Comparison of ENCODE assay signal across 19 cellular contexts in the genomic region with DNA sequence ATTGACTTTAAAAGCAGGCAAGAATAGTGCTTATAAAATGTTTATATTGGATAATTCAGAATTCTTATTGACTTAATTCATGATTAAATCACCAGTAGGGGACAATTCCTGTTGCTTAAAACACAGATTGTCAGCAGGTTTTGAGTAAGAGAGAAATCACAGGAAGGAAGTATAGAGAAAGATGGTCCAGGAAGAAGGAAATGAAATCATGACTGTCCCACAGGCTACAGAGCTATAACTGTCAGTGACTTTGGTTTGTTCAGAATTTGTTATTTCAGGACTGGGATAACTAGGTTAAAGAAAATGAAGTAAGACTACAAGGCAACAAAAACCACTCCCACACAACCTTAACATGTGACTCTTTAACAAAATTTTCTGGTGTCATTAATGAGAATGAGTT. TPM values are rescaled to one million over a fixed set of nuclear protein-coding genes. Genes with fewer than 3 reads are reported as not detected.
DNase-seq lines count a peak whose midpoint lies in the region; ATAC-seq, FAIRE-seq and TF ChIP-seq lines count a peak whose summit lies in the region.
"Had no signal": no experiment of that assay in that cellular context is flagged by ENCODE, and none has a peak within 500 bp of the region (broad histone marks: within the 10 kb centered on the region; RNA-seq: fewer than 3 reads in every experiment).

No MANE protein-coding gene starts in this region.

- no peak for ATAC-seq in PC-3
- no peak for ATAC-seq in GM21423 (IDR thresholded peaks at IDR 0.05; ENCODE audit: unreplicated experiment)

- no peaks in the 10 kb centered on the region for H4K20me1 ChIP-seq in PC-3 (ENCODE audit: low read length)
- H4K20me1 ChIP-seq in endothelial cell of umbilical vein (replicated peaks; ENCODE audit: control insufficient read depth, extremely low read depth, insufficient read depth, low read length): no peaks in the 10 kb centered on the region

- H3K9ac ChIP-seq in PC-3 (ENCODE audit: low read length): no peak overlapping the region
- H3K9ac ChIP-seq in endothelial cell of umbilical vein (replicated peaks; ENCODE audit: extremely low read depth, insufficient read depth, low read length): no peak overlapping the region
- H3K9ac ChIP-seq in subcutaneous abdominal adipose tissue (ENCODE audit: low read length in 5 of 5): no peak overlapping the region

- H3K9me2 ChIP-seq in PC-3 (replicated peaks; ENCODE audit: low read length): no peaks in the 10 kb centered on the region

- H3K9me3 ChIP-seq in PC-3 (ENCODE audit: low read length): no peaks in the 10 kb centered on the region
- H3K9me3 ChIP-seq in endothelial cell of umbilical vein (replicated peaks; ENCODE audit: control insufficient read depth, insufficient read depth, low read length): no peaks in the 10 kb centered on the region
- H3K9me3 ChIP-seq in subcutaneous abdominal adipose tissue (ENCODE audit: control insufficient read depth in 5 of 5, low read length in 5 of 5): no peaks in the 10 kb centered on the region

- H3K4me3 ChIP-seq in PC-3 (ENCODE audit: low read length) (no peak overlapping the region), endothelial cell of umbilical vein (replicated peaks in 1 of 3; ENCODE audit: insufficient read depth in 1 of 3, low read depth in 1 of 3, low read length in 3 of 3) (no peak overlapping the region), subcutaneous abdominal adipose tissue (ENCODE audit: low read depth in 1 of 5, low read length in 5 of 5) (no peak overlapping the region)

- peak; percentile 31 for DNase-seq in NOMO-1 treated with DMSO at 0.1 percent for 48 hours (lab: John Stamatoyannopoulos, UW; ENCODE audit: unreplicated experiment)
- no peak for DNase-seq in NOMO-1 treated with dmso at 0.1 percent for 144 hours (lab: John Stamatoyannopoulos, UW; ENCODE audit: unreplicated experiment)
- peak; percentile 8 for DNase-seq in PC-3
- DNase-seq in endothelial cell of umbilical vein (ENCODE audit: low read depth, low spot score): no peak
- no peak for DNase-seq in ACHN
- no peak for DNase-seq in activated gamma-delta T cell treated with Interleukin-2 at 50 U/mL for 16 hours
- DNase-seq: 8988T, EL, HFFc6, KG1, NCI-H1092, NCI-H2081, NCI-H510A, NCI-H774, SIG-M5 had no signal

- CTCF ChIA-PET in PC-3 (lab: Charles Lee) (interaction anchor here (0.6 kb wide), 1 partner anchor 65 kb away, joined by 3 read pairs; no protein-coding TSS in a partner anchor), endothelial cell of umbilical vein (lab: Charles Lee) (interaction anchor here (1.0 to 1.3 kb wide), 3 partner anchors 9 to 13 kb away, joined by 3 to 5 read pairs (median 3); no protein-coding TSS in a partner anchor)

- FAIRE-seq in endothelial cell of umbilical vein (lab: Jason Lieb, UNC): no peak

- in situ Hi-C loops in ACHN (cut with HindIII; ENCODE audit: low pct_ligation_motif_present, low pct_unique_long_range_greater_than_20kb, low sequenced_read_pairs): no loop called here

- intact Hi-C loops in PC-3 (cut with micrococcal nuclease) (no loop called here), endothelial cell of umbilical vein (cut with micrococcal nuclease) (loop anchor here (5.0 kb wide), 1 partner anchor 34 kb away; no protein-coding TSS in a partner anchor)

- H3K9me1 ChIP-seq in endothelial cell of umbilical vein (replicated peaks; ENCODE audit: control insufficient read depth, extremely low read depth, insufficient read depth, low read length): no peaks in the 10 kb centered on the region

- H3K36me3 ChIP-seq in PC-3 (ENCODE audit: low read depth, low read length) (no peaks in the 10 kb centered on the region), endothelial cell of umbilical vein (ENCODE audit: control insufficient read depth in 2 of 2, extremely low read depth in 1 of 2, insufficient read depth in 2 of 2, low read length in 2 of 2) (no peaks in the 10 kb centered on the region), subcutaneous abdominal adipose tissue (ENCODE audit: control insufficient read depth in 5 of 5, insufficient read depth in 5 of 5, low read length in 5 of 5) (no peaks in the 10 kb centered on the region)

- dilution Hi-C loops in endothelial cell of umbilical vein (cut with MboI; ENCODE audit: extremely low pct_ligation_motif_present, low sequenced_read_pairs): no loop called here

- BruUV-seq in PC-3 (replicated peaks; lab: Mats Ljungman, UMichigan) (no TSS peak), endothelial cell of umbilical vein (replicated peaks; lab: Mats Ljungman, UMichigan) (no TSS peak)

- H3K4me1 ChIP-seq in PC-3 (ENCODE audit: insufficient read depth, low read length): peaks cover 13% of the 10 kb centered on the region
- H3K4me1 ChIP-seq in endothelial cell of umbilical vein (ENCODE audit: control insufficient read depth, extremely low read depth, insufficient read depth, low read length): peaks cover 61% of the 10 kb centered on the region
- peaks cover 0 to 24% (median 15%) of the 10 kb centered on the region in 5 donors for H3K4me1 ChIP-seq in subcutaneous abdominal adipose tissue (ENCODE audit: control insufficient read depth in 5 of 5, insufficient read depth in 5 of 5, low read length in 5 of 5)

- H3K27me3 ChIP-seq in PC-3 (ENCODE audit: low read length) (no peaks in the 10 kb centered on the region), endothelial cell of umbilical vein (ENCODE audit: control insufficient read depth in 2 of 2, insufficient read depth in 2 of 2, low read length in 2 of 2) (no peaks in the 10 kb centered on the region), subcutaneous abdominal adipose tissue (ENCODE audit: control insufficient read depth in 5 of 5, insufficient read depth in 4 of 5, low read length in 5 of 5) (no peaks in the 10 kb centered on the region)

- TF ChIP-seq POLR2A in endothelial cell of umbilical vein (IDR thresholded peaks at IDR 0.05; ENCODE audit: low read depth, low read length): no peak

- TF ChIP-seq CTCF in PC-3 (conservative IDR thresholded peaks at IDR 0.05; ENCODE audit: low read depth, low read length) (no peak), endothelial cell of umbilical vein (IDR thresholded peaks at IDR 0.05; ENCODE audit: extremely low read depth in 1 of 2, insufficient read depth in 1 of 2, low read depth in 1 of 2, low read length in 2 of 2) (no peak)

- H3K27ac ChIP-seq in PC-3 (ENCODE audit: low read length) (no peak overlapping the region), endothelial cell of umbilical vein (ENCODE audit: insufficient read depth, low read depth, low read length) (no peak overlapping the region), subcutaneous abdominal adipose tissue (ENCODE audit: low read depth, low read length) (peak overlapping the region; percentile 92)

- H2AFZ ChIP-seq in PC-3 (ENCODE audit: low read length) (no peak overlapping the region), endothelial cell of umbilical vein (ENCODE audit: low read depth, low read length) (no peak overlapping the region)

- POLR2A ChIA-PET in PC-3 (lab: Charles Lee; ENCODE audit: unreplicated experiment): no interaction called here
- POLR2A ChIA-PET in endothelial cell of umbilical vein (lab: Charles Lee): no interaction called here

- no peaks in the 10 kb centered on the region for H3F3A ChIP-seq in PC-3 (ENCODE audit: low read length, unreplicated experiment)

- no peaks in the 10 kb centered on the region for H3K79me2 ChIP-seq in PC-3 (ENCODE audit: low read length)
- no peaks in the 10 kb centered on the region for H3K79me2 ChIP-seq in endothelial cell of umbilical vein (ENCODE audit: control insufficient read depth, insufficient read depth, low read length)

- H3K4me2 ChIP-seq in PC-3 (ENCODE audit: low read length) (no peak overlapping the region), endothelial cell of umbilical vein (ENCODE audit: insufficient read depth, low read length) (peak overlapping the region; percentile 42)

TF ChIP-seq in endothelial cell of umbilical vein, 7 proteins besides CTCF, POLR2A, EP300 and RAD21:
- TF ChIP-seq EZH2 (IDR thresholded peaks at IDR 0.05; ENCODE audit: borderline replicate concordance, low read depth, low read length, severe bottlenecking): no peak
- no peak for TF ChIP-seq JUN (IDR thresholded peaks at IDR 0.05; ENCODE audit: borderline replicate concordance, insufficient read depth, insufficient read length, low read depth)
- peak; percentile 20 for TF ChIP-seq FOS (IDR thresholded peaks at IDR 0.05; ENCODE audit: borderline replicate concordance, insufficient read depth, low read length)
- no peak for TF ChIP-seq MYC (IDR thresholded peaks at IDR 0.05; ENCODE audit: low read depth, low read length)

RNA-seq across cellular contexts. Expression of a gene that starts 6.8 kb away (rescaled TPM):
- total RNA-seq in PC-3 (2014; rRNA removed): not detected in 2 replicates
- not detected in 2 replicates for total RNA-seq in endothelial cell of umbilical vein
- polyA plus RNA-seq in endothelial cell of umbilical vein: not detected in 2 replicates
- not detected in 2 replicates for polyA plus RNA-seq in endothelial cell of umbilical vein (2011; cell fraction: cytosol; rRNA removed)
- not detected in 2 replicates for polyA plus RNA-seq in endothelial cell of umbilical vein (2011; cell fraction: nucleus; rRNA removed)
- not detected in 2 replicates for polyA plus RNA-seq in endothelial cell of umbilical vein (2012)
- not detected in 2 replicates for polyA minus RNA-seq in endothelial cell of umbilical vein
- polyA minus RNA-seq in endothelial cell of umbilical vein (2011; cell fraction: cytosol; rRNA and poly(A)+ RNA removed): 1.3 TPM
- polyA minus RNA-seq in endothelial cell of umbilical vein (2011; cell fraction: nucleus; rRNA and poly(A)+ RNA removed): not detected in 2 replicates
- total RNA-seq: H4, HFFc6 had no signal
- polyA plus RNA-seq: CD14-positive monocyte had no signal

RNA-seq across cellular contexts. Expression of a gene that starts 8.3 kb away (rescaled TPM):
- total RNA-seq in PC-3 (2014; rRNA removed) (3.0 and 4.4 TPM in 2 replicates), endothelial cell of umbilical vein (208 and 215 TPM in 2 replicates)
- 90.4 and 92.3 TPM in 2 replicates for polyA plus RNA-seq in endothelial cell of umbilical vein
- 93.2 and 133 TPM in 2 replicates for polyA plus RNA-seq in endothelial cell of umbilical vein (2011; cell fraction: cytosol; rRNA removed)
- 45.5 and 59.6 TPM in 2 replicates for polyA plus RNA-seq in endothelial cell of umbilical vein (2011; cell fraction: nucleus; rRNA removed)
- polyA plus RNA-seq in endothelial cell of umbilical vein (2012): 143 and 162 TPM in 2 replicates
- polyA minus RNA-seq in endothelial cell of umbilical vein: 43.9 and 44.6 TPM in 2 replicates
- polyA minus RNA-seq in endothelial cell of umbilical vein (2011; cell fraction: cytosol; rRNA and poly(A)+ RNA removed): 1.6 TPM
- polyA minus RNA-seq in endothelial cell of umbilical vein (2011; cell fraction: nucleus; rRNA and poly(A)+ RNA removed): 75.7 and 94.4 TPM in 2 replicates

RNA-seq across cellular contexts. Expression of a gene that starts 22.6 kb away (rescaled TPM):
- 53.1 and 62.6 TPM in 2 replicates for total RNA-seq in PC-3 (2014; rRNA removed)
- total RNA-seq in endothelial cell of umbilical vein: 33.1 and 65.9 TPM in 2 replicates
- 49.9 and 57.3 TPM in 2 replicates for polyA plus RNA-seq in endothelial cell of umbilical vein
- polyA plus RNA-seq in endothelial cell of umbilical vein (2011; cell fraction: cytosol; rRNA removed): 29.5 and 34.7 TPM in 2 replicates
- 16.0 and 16.1 TPM in 2 replicates for polyA plus RNA-seq in endothelial cell of umbilical vein (2011; cell fraction: nucleus; rRNA removed)
- polyA plus RNA-seq in endothelial cell of umbilical vein (2012): 47.8 and 68.3 TPM in 2 replicates
- polyA minus RNA-seq in endothelial cell of umbilical vein: 19.5 and 23.9 TPM in 2 replicates
- not detected for polyA minus RNA-seq in endothelial cell of umbilical vein (2011; cell fraction: cytosol; rRNA and poly(A)+ RNA removed)
- 7.4 and 11.3 TPM in 2 replicates for polyA minus RNA-seq in endothelial cell of umbilical vein (2011; cell fraction: nucleus; rRNA and poly(A)+ RNA removed)
- polyA plus RNA-seq: CD14-positive monocyte had no signal

Comparison
In these comparisons a context has a peak if more than half of its experiments do, and no peak if none do; other contexts are left out.
1. DNase-seq: peak in NOMO-1 treated with DMSO at 0.1 percent for 48 hours (single experiment) and PC-3 (single experiment); none in NOMO-1 treated with dmso at 0.1 percent for 144 hours (single experiment), endothelial cell of umbilical vein (single experiment), ACHN (single experiment) and activated gamma-delta T cell treated with Interleukin-2 at 50 U/mL for 16 hours (single experiment).
2. RNA of a gene that starts 8.3 kb away (total RNA-seq): 208 to 215 TPM in endothelial cell of umbilical vein; 3.0 to 4.4 TPM in PC-3; every median in the first group is over 10 times any median in the second.